Comparison of ENCODE assay signal across 8 cellular contexts in the genomic region with DNA sequence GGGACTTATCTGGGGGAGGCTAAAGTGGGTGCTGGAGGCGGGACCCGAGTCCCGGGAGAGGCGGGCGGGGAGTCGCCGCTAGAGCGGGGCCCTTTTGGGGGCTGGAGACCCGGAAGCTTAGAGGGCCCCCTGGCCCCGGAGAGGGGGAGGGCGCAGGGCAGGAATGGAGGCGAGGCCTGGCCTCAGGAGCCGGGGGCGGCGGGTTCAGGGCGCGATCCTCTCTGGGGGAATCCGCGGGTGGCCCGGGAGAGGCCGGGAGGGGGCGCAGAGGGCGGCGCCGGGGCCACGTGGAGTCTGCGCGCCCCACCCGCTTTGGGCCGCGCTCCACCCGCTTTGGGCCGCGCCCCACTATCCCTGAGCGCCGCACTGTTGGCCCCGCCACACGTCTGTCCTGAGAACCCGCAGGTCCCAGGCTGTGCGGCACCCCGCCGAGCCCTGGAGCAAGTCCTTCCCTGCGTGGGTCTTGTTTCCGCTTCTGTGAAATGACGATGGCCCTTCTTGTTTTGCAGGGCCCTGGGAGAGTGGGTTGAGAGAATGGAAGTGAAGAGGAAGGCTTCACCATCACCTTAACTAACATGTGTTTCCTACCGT.
A peak's percentile ranks its signal among the peaks of the same experiment; 100 is the strongest.
DNase-seq lines count a peak whose midpoint lies in the region; ATAC-seq and TF ChIP-seq lines count a peak whose summit lies in the region.

No MANE protein-coding gene starts in this region.

- peaks cover 4% of the 10 kb centered on the region for H3K4me1 ChIP-seq in osteoblast (ENCODE audit: insufficient read depth, low read length)
- H3K4me1 ChIP-seq in tibial nerve: peaks cover 0 to 10% (median 0%) of the 10 kb centered on the region in 4 donors

- no peaks in the 10 kb centered on the region for H4K20me1 ChIP-seq in osteoblast (ENCODE audit: insufficient read depth, low read length)

- H3K9me3 ChIP-seq in osteoblast (ENCODE audit: low read depth, low read length) (no peaks in the 10 kb centered on the region), tibial nerve (no peaks in the 10 kb centered on the region)

- peak overlapping the region; percentile 90 for H2AFZ ChIP-seq in osteoblast (ENCODE audit: low read length)

- ATAC-seq in GM18867 (IDR thresholded peaks at IDR 0.05; ENCODE audit: unreplicated experiment): peak; percentile 81

- H3K27me3 ChIP-seq in osteoblast (ENCODE audit: insufficient read depth, low read length) (no peaks in the 10 kb centered on the region), tibial nerve (no peaks in the 10 kb centered on the region)

- TF ChIP-seq POLR2A in Raji (IDR thresholded peaks at IDR 0.05; ENCODE audit: insufficient read depth, low read depth, low read length) (peak; percentile 29), tibial nerve (IDR thresholded peaks at IDR 0.05) (no peak)

- TF ChIP-seq CTCF in osteoblast (IDR thresholded peaks at IDR 0.05; ENCODE audit: extremely low read depth, low read depth, low read length) (no peak), tibial nerve (IDR thresholded peaks at IDR 0.05) (peak; percentile 29 to 50 (median 33))

- H3K27ac ChIP-seq in osteoblast (ENCODE audit: low read depth, low read length) (no peak overlapping the region), tibial nerve (peak overlapping the region; percentile 78 to 94 (median 90))

- no peaks in the 10 kb centered on the region for H3K36me3 ChIP-seq in osteoblast (ENCODE audit: insufficient read depth, low read length)
- H3K36me3 ChIP-seq in tibial nerve: no peaks in the 10 kb centered on the region

- TF ChIP-seq EP300 in tibial nerve (IDR thresholded peaks at IDR 0.05): peak in 1 of 2 donors; percentile 7

- H3K4me3 ChIP-seq in osteoblast (ENCODE audit: insufficient read depth, low read length) (peak overlapping the region; percentile 77), tibial nerve (peak overlapping the region; percentile 69 to 86 (median 85))

- DNase-seq in AG08395 (ENCODE audit: low spot score) (peak; percentile 82), HS-27A (ENCODE audit: low read depth) (peak; percentile 29), activated gamma-delta T cell (lab: John Stamatoyannopoulos, UW) (peak; percentile 32), germinal center (ENCODE audit: low spot score) (peak; percentile 56), osteoblast (ENCODE audit: insufficient read length, low spot score, missing footprints) (peak; percentile 92), tibial nerve (ENCODE audit: low spot score in 2 of 2) (peak in 1 of 2 donors; percentile 18)

- 1 to 2% methylated on average over 26 to 46 of the region's 46 CpGs for WGBS in tibial nerve, 2 donors

- peak overlapping the region; percentile 97 for H3K4me2 ChIP-seq in osteoblast (ENCODE audit: insufficient read depth, low read length)

- no peaks in the 10 kb centered on the region for H3K79me2 ChIP-seq in osteoblast (ENCODE audit: insufficient read depth, low read length)
